ENCODE assay signal across 8 cellular contexts in genomic region chr13:27997904-27998522, GRCh38. TPM values are rescaled to one million over a fixed set of nuclear protein-coding genes. Genes with fewer than 3 reads are reported as not detected.
DNase-seq lines count a peak whose midpoint lies in the region; ATAC-seq and TF ChIP-seq lines count a peak whose summit lies in the region.

No MANE protein-coding gene starts in this region.

- H3K36me3 ChIP-seq in HCT116 (ENCODE audit: control insufficient read depth in 1 of 2, insufficient read depth in 2 of 2, low read length in 2 of 2): no peaks in the 10 kb centered on the region

- H3K27ac Mint-ChIP-seq in nephron: no peak overlapping the region

- RAD21 ChIA-PET in HCT116 (lab: Charles Lee; ENCODE audit: low non-redundant PET in 1 of 2, low total read pairs in 2 of 2, uncharacterized antibody in 2 of 2, unreplicated experiment in 2 of 2): no interaction called here

- no peaks in the 10 kb centered on the region for H3K79me2 ChIP-seq in HCT116 (ENCODE audit: insufficient read depth, low read length)

- DNase-seq in DMS53 (lab: John Stamatoyannopoulos, UW): peak; percentile 81
- peak; percentile 70 for DNase-seq in HCT116 (ENCODE audit: low read depth, low spot score)
- peak; percentile 50 for DNase-seq in NOMO-1 treated with dmso at 0.1 percent for 144 hours (lab: John Stamatoyannopoulos, UW; ENCODE audit: unreplicated experiment)
- peak; percentile 62 for DNase-seq in choroid plexus epithelial cell (ENCODE audit: low read depth)
- no peak for DNase-seq in AG08395 (ENCODE audit: low spot score)
- DNase-seq in activated CD8-positive, alpha-beta memory T cell treated with anti-CD3 and anti-CD28 coated beads, Interleukin-2, amount 50 U/mL, for 48 hours: no peak

- peak; percentile 98 for ATAC-seq in HCT116
- no peak for ATAC-seq in activated CD4-positive, CD25-positive, alpha-beta regulatory T cell treated with anti-CD3 and anti-CD28 coated beads, Interleukin-2, amount 50 U/mL, for 24 hours

- H3K4me1 Mint-ChIP-seq in nephron: peaks cover 4% of the 10 kb centered on the region

- no peak overlapping the region for H3K4me3 Mint-ChIP-seq in nephron

- CTCF ChIA-PET in HCT116 (lab: Charles Lee): interaction anchor here (0.6 to 2.1 kb wide), 6 partner anchors 14 to 1013 kb away, joined by 3 to 14 read pairs (median 8); no protein-coding TSS in a partner anchor

- TF ChIP-seq POLR2A in HCT116 (IDR thresholded peaks at IDR 0.05; ENCODE audit: borderline replicate concordance, extremely low read depth, insufficient read depth, insufficient read length): no peak

- intact Hi-C loops in HCT116 (cut with micrococcal nuclease): loop anchor here (10.0 kb wide), 1 partner anchor 1053 kb away; no protein-coding TSS in a partner anchor

- peaks cover 13% of the 10 kb centered on the region for H3K27me3 Mint-ChIP-seq in nephron (ENCODE audit: low read depth)

- H3K36me3 Mint-ChIP-seq in nephron (ENCODE audit: low read depth): no peaks in the 10 kb centered on the region

- no peaks in the 10 kb centered on the region for H3K27me3 ChIP-seq in HCT116 (ENCODE audit: insufficient read depth, low read length)

- peak overlapping the region; percentile 36; the same call in 1 of the 2 replicates for H3K4me2 ChIP-seq in HCT116 (ENCODE audit: low read length)

- H2AFZ ChIP-seq in HCT116 (ENCODE audit: low read depth, low read length, poor library complexity, severe bottlenecking): peak overlapping the region; percentile 100

- TF ChIP-seq CTCF in HCT116 (IDR thresholded peaks at IDR 0.05 in 2 of 3, conservative IDR thresholded peaks at IDR 0.05 in 1 of 3; ENCODE audit: borderline replicate concordance in 1 of 3, insufficient read depth in 1 of 3, low read depth in 2 of 3, low read length in 2 of 3) (peak; percentile 67 to 89 (median 73)), choroid plexus epithelial cell (conservative IDR thresholded peaks at IDR 0.05; ENCODE audit: low read depth, low read length) (peak; percentile 75), nephron (IDR thresholded peaks at IDR 0.05; ENCODE audit: unreplicated experiment in 3 of 3) (peak; percentile 31 to 62 (median 46))

- no TSS peak for BruUV-seq in HCT116 (replicated peaks; lab: Mats Ljungman, UMichigan)

- no peaks in the 10 kb centered on the region for H4K20me1 ChIP-seq in HCT116 (ENCODE audit: insufficient read depth)

- no peak overlapping the region for H3K9ac ChIP-seq in HCT116 (ENCODE audit: low read length)

- H3K9me3 ChIP-seq in HCT116 (ENCODE audit: control insufficient read depth in 1 of 2, insufficient read depth in 1 of 2, low read depth in 1 of 2, low read length in 2 of 2): no peaks in the 10 kb centered on the region

- POLR2A ChIA-PET in HCT116 (lab: Charles Lee): no interaction called here

- H3K27ac ChIP-seq in HCT116 (ENCODE audit: low read depth, low read length): peak overlapping the region; percentile 5; the same call in 1 of the 2 replicates

- TF ChIP-seq RAD21 in HCT116 (IDR thresholded peaks at IDR 0.05; ENCODE audit: low read depth): peak; percentile 79

- no peak overlapping the region for H3K4me3 ChIP-seq in HCT116 (replicated peaks in 1 of 2; ENCODE audit: low read depth in 1 of 2, low read length in 2 of 2)
- no peak overlapping the region for H3K4me3 ChIP-seq in choroid plexus epithelial cell (ENCODE audit: low read depth, low read length)

- H3K9me2 ChIP-seq in HCT116 (ENCODE audit: insufficient read depth): no peaks in the 10 kb centered on the region

- peaks cover 0 to 9% of the 10 kb centered on the region in 2 experiments; a peak in 2 of 4 replicates for H3K4me1 ChIP-seq in HCT116 (ENCODE audit: control insufficient read depth in 1 of 2, insufficient read depth in 2 of 2, low read length in 2 of 2)

- no peaks in the 10 kb centered on the region for H3K9me3 Mint-ChIP-seq in nephron

TF ChIP-seq in HCT116, 20 proteins besides CTCF, POLR2A, EP300 and RAD21:
- TF ChIP-seq ZFX (IDR thresholded peaks at IDR 0.05) (peak; percentile 68; the same call in 1 of the 2 replicates), SP1 (IDR thresholded peaks at IDR 0.05; ENCODE audit: low read depth) (no peak), MAX (IDR thresholded peaks at IDR 0.05) (0 out of 2 replicates have a peak, but pooled peaks have one; percentile 25)

RNA-seq across cellular contexts. Expression of gene URAD, which starts 9.5 kb away (rescaled TPM):
- total RNA-seq in HCT116 (2021; ENCODE audit: unreplicated experiment): not detected
- polyA plus RNA-seq in HCT116 (2012): not detected in 2 replicates

RNA-seq across cellular contexts. Expression of gene CDX2, which starts 28.9 kb away (rescaled TPM):
- 12.5 TPM for total RNA-seq in HCT116 (2021; ENCODE audit: unreplicated experiment)
- 10.4 and 11.8 TPM in 2 replicates for polyA plus RNA-seq in HCT116 (2012)

Comparison
In these comparisons a context has a peak if more than half of its experiments do, and no peak if none do; other contexts are left out.
1. DNase-seq: peak in DMS53 (single experiment), HCT116 (single experiment), NOMO-1 treated with dmso at 0.1 percent for 144 hours (single experiment) and choroid plexus epithelial cell (single experiment); none in AG08395 (single experiment) and activated CD8-positive, alpha-beta memory T cell treated with anti-CD3 and anti-CD28 coated beads, Interleukin-2, amount 50 U/mL, for 48 hours (single experiment).
2. Peak in every context shown above with its lines, with median percentiles within 50 percentile points of each other: CTCF ChIP-seq.